ENCODE assay signal across 18 cellular contexts in the genomic region with DNA sequence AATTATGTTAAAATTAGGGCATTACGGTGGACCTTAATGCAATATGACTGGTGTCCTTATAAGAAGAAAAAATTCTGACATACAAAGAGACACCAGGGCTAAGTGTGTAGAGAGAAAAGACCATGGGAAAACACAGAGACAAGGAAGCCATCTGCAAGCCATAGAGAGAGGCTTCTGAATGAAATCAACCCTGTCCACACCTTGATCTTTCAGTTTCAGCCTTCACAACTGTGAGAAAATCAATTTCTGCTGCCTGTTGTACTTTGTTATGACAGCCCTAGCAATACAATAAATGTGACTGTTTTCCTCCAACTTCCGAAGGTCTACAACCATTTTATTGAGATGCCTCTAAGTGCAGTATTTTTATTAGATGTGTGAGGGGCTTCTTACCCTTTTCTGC.
DNase-seq lines count a peak whose midpoint lies in the region; ATAC-seq and TF ChIP-seq lines count a peak whose summit lies in the region.
"Had no signal": no experiment of that assay in that cellular context is flagged by ENCODE, and none has a peak within 500 bp of the region (broad histone marks: within the 10 kb centered on the region; RNA-seq: fewer than 3 reads in every experiment).

No MANE protein-coding gene starts in this region.

- TF ChIP-seq CTCF in GM12865 (IDR thresholded peaks at IDR 0.05; ENCODE audit: insufficient read depth, low read depth, low read length, missing control alignments) = no peak

- ATAC-seq in GM19395 (IDR thresholded peaks at IDR 0.05; ENCODE audit: unreplicated experiment) (peak; percentile 87), HG02642 (IDR thresholded peaks at IDR 0.05; ENCODE audit: poor library complexity, unreplicated experiment) (peak; percentile 75), HG03378 (IDR thresholded peaks at IDR 0.05; ENCODE audit: unreplicated experiment) (peak; percentile 62), left lobe of liver (no peak), GM21526 (IDR thresholded peaks at IDR 0.05; ENCODE audit: low FRiP score, unreplicated experiment) (no peak)
- ATAC-seq: heart left ventricle had no signal

- H3K4me3 ChIP-seq in GM12865 (ENCODE audit: low read depth, low read length) = no peak overlapping the region
- H3K4me3 ChIP-seq: heart left ventricle had no signal

- DNase-seq in GM12865 (ENCODE audit: low read depth) = peak; percentile 5
- DNase-seq in left lobe of liver (ENCODE audit: low spot score) = no peak
- DNase-seq in NCI-H128 (lab: John Stamatoyannopoulos, UW; ENCODE audit: unreplicated experiment) = no peak
- DNase-seq in HuH-7 (ENCODE audit: low spot score) = no peak
- DNase-seq: activated CD4-positive, alpha-beta memory T cell treated with anti-CD3 and anti-CD28 coated beads for 36 hours; activated naive CD4-positive, alpha-beta T cell treated with anti-CD3 and anti-CD28 coated beads, Interleukin-2, amount 50 U/mL, for 16 hours; activated T-cell treated with anti-CD3 and anti-CD28 coated beads, Interleukin-2, amount 50 U/mL, for 1 hour; endodermal cell; heart left ventricle; KG1; NCI-H2081; retina; Right ventricle myocardium superior; stimulated activated CD4-positive, alpha-beta T cell treated with anti-CD3 and anti-CD28 coated beads, Interleukin-12 subunit alpha, Interleukin-12 subunit beta, amount 100 ng/mL, for 4 hours had no signal

Comparison
In these comparisons a context has a peak if more than half of its experiments do, and no peak if none do; other contexts are left out.
1. ATAC-seq: peak in GM19395 (single experiment), HG02642 (single experiment) and HG03378 (single experiment); none in left lobe of liver (single experiment) and GM21526 (single experiment).